In genomic region chr4:40575846-40576245, GRCh38 we compare ENCODE assay signal across 14 cellular contexts. TPM values are rescaled to one million over a fixed set of nuclear protein-coding genes. Genes with fewer than 3 reads are reported as not detected.
DNase-seq lines count a peak whose midpoint lies in the region; ATAC-seq, FAIRE-seq and TF ChIP-seq lines count a peak whose summit lies in the region.
"Had no signal": no experiment of that assay in that cellular context is flagged by ENCODE, and none has a peak within 500 bp of the region (broad histone marks: within the 10 kb centered on the region; RNA-seq: fewer than 3 reads in every experiment).

No MANE protein-coding gene starts in this region.

- peaks cover 0 to 69% of the 10 kb centered on the region in 2 experiments; a peak in 2 of 4 replicates for H3K79me2 ChIP-seq in H1 (ENCODE audit: control insufficient read depth in 1 of 2, insufficient read depth in 2 of 2, low read length in 2 of 2)

- DNase-seq in CD1c-positive myeloid dendritic cell (ENCODE audit: extremely low spot score) (peak; percentile 70), M059J (ENCODE audit: low read depth) (peak; percentile 76), H1 (ENCODE audit: low read depth in 1 of 2, low spot score in 2 of 2) (no peak), prostate gland (ENCODE audit: low spot score) (no peak), iPS-NIHi11 (ENCODE audit: low spot score) (no peak), urothelium cell line (ENCODE audit: low spot score) (no peak), H7 (no peak)
- DNase-seq: activated CD8-positive, alpha-beta memory T cell treated with anti-CD3 and anti-CD28 coated beads, Interleukin-2, amount 50 U/mL, for 48 hours; activated naive CD8-positive, alpha-beta T cell treated with anti-CD3 and anti-CD28 coated beads, Interleukin-2, amount 10 ng/mL, durations not matched to agents 7 days and 5 days; AML-193; NCI-H187 treated with DMSO at 0.1 percent for 48 hours; stimulated activated CD8-positive, alpha-beta memory T cell treated with anti-CD3 and anti-CD28 coated beads, Interleukin-4, amount 100 ng/mL, for 48 hours had no signal

- FAIRE-seq in H1 (lab: Jason Lieb, UNC) (no peak), urothelium cell line (lab: Jason Lieb, UNC) (no peak)

- H3K79me1 ChIP-seq in H1 (ENCODE audit: low read depth, low read length) = peaks cover 4% of the 10 kb centered on the region; the same call in 1 of the 2 replicates

- ATAC-seq in HG02973 (IDR thresholded peaks at IDR 0.05; ENCODE audit: unreplicated experiment) = no peak

- no peak overlapping the region for H2BK20ac ChIP-seq in H1 (ENCODE audit: low read length)

- H2BK120ac ChIP-seq in H1 (replicated peaks; ENCODE audit: low read depth, low read length) = no peak overlapping the region

- intact Hi-C loops in prostate gland (cut with DNase I) = no loop called here

- H2AFZ ChIP-seq in H1 (ENCODE audit: low read length) = no peak overlapping the region

- no peak overlapping the region for H3K9ac ChIP-seq in H1 (replicated peaks in 1 of 4; ENCODE audit: extremely low read depth in 1 of 4, low read depth in 3 of 4, low read length in 3 of 4)

- no peaks in the 10 kb centered on the region; a peak in 2 of 8 replicates for H3K36me3 ChIP-seq in H1 (ENCODE audit: control insufficient read depth in 2 of 4, insufficient read depth in 4 of 4, low read length in 3 of 4)
- no peaks in the 10 kb centered on the region for H3K36me3 ChIP-seq in prostate gland
- no peaks in the 10 kb centered on the region for H3K36me3 ChIP-seq in H7 (replicated peaks; ENCODE audit: control insufficient read depth, insufficient read depth, low read length)

- no peak for TF ChIP-seq POLR2A in H1 (IDR thresholded peaks at IDR 0.05; ENCODE audit: control extremely low read depth in 1 of 2, low read depth in 2 of 2, low read length in 2 of 2)
- TF ChIP-seq POLR2A in prostate gland (IDR thresholded peaks at IDR 0.05) = no peak

- H4K20me1 ChIP-seq in H1 (replicated peaks in 1 of 2; ENCODE audit: control insufficient read depth in 1 of 2, insufficient read depth in 2 of 2, low read length in 2 of 2) = peaks cover 0 to 2% of the 10 kb centered on the region in 2 experiments

- H3K56ac ChIP-seq in H1 (replicated peaks; ENCODE audit: insufficient read length, low read depth, low read length) = no peak overlapping the region

- H3K9me3 ChIP-seq in H1 (ENCODE audit: insufficient read depth in 2 of 2, low read depth in 1 of 2, low read length in 1 of 2) (no peaks in the 10 kb centered on the region; a peak in 1 of 4 replicates), prostate gland (no peaks in the 10 kb centered on the region)

- H4K91ac ChIP-seq in H1 (replicated peaks; ENCODE audit: insufficient read length, low read length) = no peak overlapping the region

- no peak overlapping the region for H2AK5ac ChIP-seq in H1 (ENCODE audit: low read depth, low read length)

- H2BK12ac ChIP-seq in H1 (ENCODE audit: low read depth, low read length) = no peak overlapping the region

- H3K4ac ChIP-seq in H1 (replicated peaks; ENCODE audit: insufficient read length, low read depth, low read length) = no peak overlapping the region

- no peak overlapping the region for H3K4me2 ChIP-seq in H1 (ENCODE audit: insufficient read depth in 1 of 2, low read depth in 2 of 2, low read length in 2 of 2)

- H3K23ac ChIP-seq in H1 (ENCODE audit: insufficient read length) = no peak overlapping the region

- H3K4me3 ChIP-seq in H1 (ENCODE audit: extremely low read depth in 1 of 4, insufficient read depth in 2 of 4, low read depth in 3 of 4, low read length in 4 of 4) (no peak overlapping the region), prostate gland (no peak overlapping the region), H7 (ENCODE audit: insufficient read depth, low read depth, low read length) (no peak overlapping the region)

- no peaks in the 10 kb centered on the region for H3K23me2 ChIP-seq in H1 (ENCODE audit: low read depth, low read length)

- H4K5ac ChIP-seq in H1 (ENCODE audit: insufficient read length, low read depth, low read length) = no peak overlapping the region

- no peak for TF ChIP-seq RAD21 in H1 (IDR thresholded peaks at IDR 0.05 in 1 of 2, conservative IDR thresholded peaks at IDR 0.05 in 1 of 2; ENCODE audit: low read depth in 2 of 2, low read length in 2 of 2)

- POLR2A ChIA-PET in H1 (lab: Charles Lee; ENCODE audit: partially characterized antibody) = interaction anchor here (0.6 to 1.5 kb wide), 4 partner anchors 14 to 173 kb away, joined by 3 to 5 read pairs (median 3); no protein-coding TSS in a partner anchor

- H3K27me3 ChIP-seq in H1 (replicated peaks in 1 of 4; ENCODE audit: control insufficient read depth in 3 of 4, extremely low read depth in 1 of 4, insufficient read depth in 3 of 4, low read length in 3 of 4) = no peaks in the 10 kb centered on the region
- no peaks in the 10 kb centered on the region for H3K27me3 ChIP-seq in prostate gland (replicated peaks; ENCODE audit: insufficient read depth)
- H3K27me3 ChIP-seq in H7 (ENCODE audit: control insufficient read depth, insufficient read depth, low read length) = no peaks in the 10 kb centered on the region

- H3K4me1 ChIP-seq in H1 (replicated peaks in 1 of 4; ENCODE audit: control insufficient read depth in 3 of 4, insufficient read depth in 4 of 4, low read length in 3 of 4) (peaks cover 0 to 7% (median 1%) of the 10 kb centered on the region in 4 experiments; a peak in 3 of 7 replicates), prostate gland (replicated peaks) (no peaks in the 10 kb centered on the region)

- no peak for TF ChIP-seq EP300 in H1 (IDR thresholded peaks at IDR 0.05; ENCODE audit: borderline replicate concordance in 1 of 2, low read depth in 2 of 2, low read length in 2 of 2)

- H3K18ac ChIP-seq in H1 (ENCODE audit: extremely low read depth, low read length) = peak overlapping the region; percentile 48

- no peak overlapping the region for H2BK15ac ChIP-seq in H1 (ENCODE audit: low read length)

- H3K14ac ChIP-seq in H1 (ENCODE audit: insufficient read length) = no peak overlapping the region

- H2BK5ac ChIP-seq in H1 (ENCODE audit: low read depth, low read length) = peak overlapping the region; percentile 52; the same call in 1 of the 2 replicates

- no peak for TF ChIP-seq CTCF in H1 (IDR thresholded peaks at IDR 0.05; ENCODE audit: control extremely low read depth in 1 of 3, insufficient read depth in 1 of 3, low read depth in 1 of 3, low read length in 3 of 3)
- no peak for TF ChIP-seq CTCF in prostate gland (IDR thresholded peaks at IDR 0.05)

- CTCF ChIA-PET in H1 (lab: Charles Lee; ENCODE audit: partially characterized antibody) = no interaction called here

- no peak overlapping the region for H4K8ac ChIP-seq in H1 (ENCODE audit: extremely low read depth, insufficient read depth, low read length)

- 100% methylated on average over 2 of the region's 2 CpGs; no CpG with 5 or more reads in 1 of the 2 experiments for WGBS in H1 (ENCODE audit: extremely low coverage in 1 of 2, insufficient coverage in 1 of 2, insufficient read length in 1 of 2, insufficient replicate concordance in 2 of 2, low coverage in 1 of 2, low lambda C conversion rate in 2 of 2, missing lambda C conversion rate in 1 of 2), 2 experiments
- WGBS in prostate gland = 89% methylated on average over 2 of the region's 2 CpGs

- H3K27ac ChIP-seq in H1 (ENCODE audit: low read depth, low read length) = no peak overlapping the region
- H3K27ac ChIP-seq in prostate gland = peak overlapping the region; percentile 75 to 85

TF ChIP-seq in H1, 55 proteins besides CTCF, POLR2A, EP300 and RAD21:
- TF ChIP-seq SIN3A (conservative IDR thresholded peaks at IDR 0.05 in 1 of 2, IDR thresholded peaks at IDR 0.05 in 1 of 2; ENCODE audit: low read depth in 1 of 2, low read length in 2 of 2) = no peak
- no peak for TF ChIP-seq KDM5A (IDR thresholded peaks at IDR 0.05; ENCODE audit: low read length)
- TF ChIP-seq USF2 (IDR thresholded peaks at IDR 0.05; ENCODE audit: low read length) = no peak
- no peak for TF ChIP-seq TBP (IDR thresholded peaks at IDR 0.05; ENCODE audit: low read depth, low read length)
- TF ChIP-seq CBX8 (IDR thresholded peaks at IDR 0.05; ENCODE audit: borderline replicate concordance, low read depth, low read length) = no peak
- TF ChIP-seq CEBPB (IDR thresholded peaks at IDR 0.05; ENCODE audit: low read depth, low read length) = no peak
- no peak for TF ChIP-seq ATF2 (IDR thresholded peaks at IDR 0.05; ENCODE audit: low read length)
- TF ChIP-seq BACH1 (IDR thresholded peaks at IDR 0.05; ENCODE audit: low read length) = no peak
- no peak for TF ChIP-seq SP4 (IDR thresholded peaks at IDR 0.05; ENCODE audit: low read length)
- no peak for TF ChIP-seq GTF2F1 (IDR thresholded peaks at IDR 0.05; ENCODE audit: borderline replicate concordance, low read depth, low read length)

RNA-seq across cellular contexts. Expression of gene RBM47, which starts 53.8 kb away (rescaled TPM):
- 11.2 and 18.0 TPM in 2 replicates for total RNA-seq in M059J (2014; rRNA removed; shearing (Covaris generic))
- 73.1 and 78.9 TPM in 2 replicates for total RNA-seq in H1 (2021; fragmentation: NEBNext Ultra II Directional; extraction: Animal tissue kit (Norgen Biotek cat#: 25700))
- 42.8 and 67.6 TPM in 2 replicates for polyA plus RNA-seq in H1 (2011; rRNA removed)
- polyA plus RNA-seq in H1 (2011; cell fraction: cytosol; rRNA removed) = 66.0 TPM
- polyA plus RNA-seq in H1 (2011; cell fraction: nucleus; rRNA removed) = 101 TPM
- polyA plus RNA-seq in H1 (2012, experiment 1 of 2) = 31.2 to 39.0 TPM (median 33.4 TPM) in 4 replicates
- polyA plus RNA-seq in H1 (2012, experiment 2 of 2) = 15.2 TPM
- 49.4 TPM for polyA plus RNA-seq in H1 (2013, experiment 1 of 2)
- 50.7 TPM for polyA plus RNA-seq in H1 (2013, experiment 2 of 2)
- polyA minus RNA-seq in H1 (2011; rRNA and poly(A)+ RNA removed) = 41.2 and 61.3 TPM in 2 replicates
- polyA minus RNA-seq in H1 (2011; cell fraction: cytosol; rRNA and poly(A)+ RNA removed) = 53.3 TPM
- polyA minus RNA-seq in H1 (2011; cell fraction: nucleus; rRNA and poly(A)+ RNA removed) = 66.1 TPM
- 100 to 1,000 TPM; 241 to 302 TPM for total RNA-seq in prostate gland
- total RNA-seq in H7 (2014; rRNA removed; shearing (Covaris generic)) = 97.9 and 116 TPM in 2 replicates
- total RNA-seq: lung microvascular endothelial cell had no signal

Comparison
In these comparisons a context has a peak if more than half of its experiments do, and no peak if none do; other contexts are left out.
1. DNase-seq: peak in CD1c-positive myeloid dendritic cell (single experiment) and M059J (single experiment); none in H1 (0 of 2), prostate gland (single experiment), iPS-NIHi11 (single experiment), urothelium cell line (single experiment) and H7 (single experiment).